Comparison of ENCODE assay signal across 8 cellular contexts in genomic region chr9:1005043-1005667, GRCh38. TPM values are rescaled to one million over a fixed set of nuclear protein-coding genes. Genes with fewer than 3 reads are reported as not detected.
DNase-seq lines count a peak whose midpoint lies in the region; ATAC-seq and TF ChIP-seq lines count a peak whose summit lies in the region.

No MANE protein-coding gene starts in this region.

- TF ChIP-seq EP300 in gastroesophageal sphincter (IDR thresholded peaks at IDR 0.05): no peak

- no peaks in the 10 kb centered on the region for H3K79me2 ChIP-seq in OCI-LY1 (ENCODE audit: insufficient read depth, low read length)

- H3K36me3 Mint-ChIP-seq in memory B cell: no peaks in the 10 kb centered on the region

- DNase-seq in AG10803 (ENCODE audit: low read depth): peak; percentile 62
- peak; percentile 40 for DNase-seq in dedifferentiated amniotic fluid mesenchymal stem cell (ENCODE audit: extremely low spot score)
- DNase-seq in memory B cell (ENCODE audit: low spot score in 2 of 2): no peak

- TF ChIP-seq POLR2A in gastroesophageal sphincter (IDR thresholded peaks at IDR 0.05): no peak

- peaks cover 36% of the 10 kb centered on the region for H3K4me1 ChIP-seq in OCI-LY1 (ENCODE audit: insufficient read depth, low read length, severe bottlenecking)
- no peaks in the 10 kb centered on the region for H3K4me1 ChIP-seq in gastroesophageal sphincter

- H3K4me3 ChIP-seq in AG10803 (ENCODE audit: low read length): no peak overlapping the region
- H3K4me3 ChIP-seq in OCI-LY1 (ENCODE audit: low read depth, low read length, poor library complexity, severe bottlenecking): no peak overlapping the region
- H3K4me3 ChIP-seq in gastroesophageal sphincter: no peak overlapping the region

- no peaks in the 10 kb centered on the region for H3K9me3 Mint-ChIP-seq in memory B cell

- H3K4me1 Mint-ChIP-seq in memory B cell: peaks cover 8% of the 10 kb centered on the region

- no peaks in the 10 kb centered on the region for H3F3A ChIP-seq in OCI-LY1 (ENCODE audit: insufficient read depth, low read length)

- H2AFZ ChIP-seq in OCI-LY1 (ENCODE audit: low read length): no peak overlapping the region

- H3K9me3 ChIP-seq in OCI-LY1 (ENCODE audit: low read length) (no peaks in the 10 kb centered on the region), gastroesophageal sphincter (no peaks in the 10 kb centered on the region)

- peaks cover 10% of the 10 kb centered on the region for H3K27me3 Mint-ChIP-seq in memory B cell

- TF ChIP-seq CTCF in AG10803 (conservative IDR thresholded peaks at IDR 0.05; ENCODE audit: low read length): peak; percentile 72
- TF ChIP-seq CTCF in GM12874 (IDR thresholded peaks at IDR 0.05; ENCODE audit: insufficient read depth, low read depth, low read length): peak; percentile 63
- peak; percentile 61 for TF ChIP-seq CTCF in OCI-LY1 (IDR thresholded peaks at IDR 0.05; ENCODE audit: low read length)
- TF ChIP-seq CTCF in gastroesophageal sphincter (IDR thresholded peaks at IDR 0.05): peak in 2 of 4 experiments; percentile 16 to 42

- no peaks in the 10 kb centered on the region for H4K20me1 ChIP-seq in OCI-LY1 (ENCODE audit: insufficient read depth, low read length)

- H3K9me2 ChIP-seq in OCI-LY1 (ENCODE audit: low read depth, low read length): no peaks in the 10 kb centered on the region

- H3K4me3 Mint-ChIP-seq in memory B cell: no peak overlapping the region

- H3K27me3 ChIP-seq in OCI-LY1 (ENCODE audit: insufficient read depth, low read length) (no peaks in the 10 kb centered on the region), gastroesophageal sphincter (peaks cover 64% of the 10 kb centered on the region)

- H3K27ac Mint-ChIP-seq in memory B cell: no peak overlapping the region

- ATAC-seq in HG03135 (IDR thresholded peaks at IDR 0.05; ENCODE audit: unreplicated experiment): peak; percentile 48
- peak; percentile 52 for ATAC-seq in memory B cell (ENCODE audit: low read depth)
- ATAC-seq in GM19397 (IDR thresholded peaks at IDR 0.05; ENCODE audit: unreplicated experiment): no peak
- no peak for ATAC-seq in gastroesophageal sphincter

- H3K9ac ChIP-seq in OCI-LY1 (ENCODE audit: low read length): no peak overlapping the region

- H3K27ac ChIP-seq in OCI-LY1 (ENCODE audit: low read depth, low read length, poor library complexity, severe bottlenecking) (no peak overlapping the region), gastroesophageal sphincter (no peak overlapping the region)

- no peak overlapping the region; the same call in 1 of the 2 replicates for H3K4me2 ChIP-seq in OCI-LY1 (ENCODE audit: low read length)

- H3K36me3 ChIP-seq in OCI-LY1 (ENCODE audit: insufficient read depth, low read length) (no peaks in the 10 kb centered on the region), gastroesophageal sphincter (no peaks in the 10 kb centered on the region)

- 58 to 66% methylated on average over 6 to 7 of the region's 10 CpGs for WGBS in gastroesophageal sphincter (ENCODE audit: low coverage in 1 of 2), 2 donors

RNA-seq across cellular contexts. Expression of gene DMRT3, which starts 28.7 kb away (rescaled TPM):
- total RNA-seq in gastroesophageal sphincter: under 1 TPM in 1 of 4 donors, not detected in 3; 0.12 TPM

RNA-seq across cellular contexts. Expression of gene DMRT2, which starts 45.0 kb away (rescaled TPM):
- total RNA-seq in gastroesophageal sphincter: 1 to 10 TPM in 1 of 4 donors, under 1 TPM in 2, not detected in 1; 0.58 to 1.6 (median 0.62) TPM

Comparison
In these comparisons a context has a peak if more than half of its experiments do, and no peak if none do; other contexts are left out.
1. DNase-seq: peak in AG10803 (single experiment) and dedifferentiated amniotic fluid mesenchymal stem cell (single experiment); none in memory B cell (0 of 2).
2. ATAC-seq: peak in HG03135 (single experiment) and memory B cell (single experiment); none in GM19397 (single experiment) and gastroesophageal sphincter (single experiment).